Comparison of ENCODE assay signal across 8 cellular contexts in the genomic region with DNA sequence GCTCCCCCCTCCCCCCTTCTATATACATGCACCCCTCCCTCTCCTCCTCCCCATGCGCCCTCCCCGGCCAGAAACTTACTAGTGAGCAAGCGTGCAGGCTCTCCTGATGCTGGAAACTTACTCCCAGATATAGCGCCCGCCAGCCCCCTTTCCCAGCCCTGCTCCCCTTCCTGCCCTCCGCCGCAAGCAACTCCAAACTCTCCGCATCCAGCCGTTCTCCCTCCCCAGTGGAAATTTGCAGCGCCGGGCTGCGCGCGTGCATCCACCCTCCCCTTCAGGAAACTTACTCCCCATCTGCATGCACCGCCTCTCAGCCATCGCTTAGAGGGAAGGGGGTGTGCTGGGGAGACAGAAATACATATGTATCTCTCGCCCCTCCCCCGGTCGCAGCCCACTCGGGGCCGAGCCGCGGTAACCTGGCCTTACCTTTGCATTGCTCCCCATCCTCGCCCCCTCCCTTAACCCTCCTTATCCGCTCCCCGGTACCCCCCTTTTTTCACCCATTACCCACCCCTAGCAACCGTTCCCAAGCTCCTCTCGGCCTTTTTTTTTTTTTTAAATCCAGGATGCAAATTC. TPM values are rescaled to one million over a fixed set of nuclear protein-coding genes. Genes with fewer than 3 reads are reported as not detected.
A peak's percentile ranks its signal among the peaks of the same experiment; 100 is the strongest.
DNase-seq lines count a peak whose midpoint lies in the region; ATAC-seq and TF ChIP-seq lines count a peak whose summit lies in the region.

TRERF1 (minus strand) TSS at position 332 of the 576 bp plus-strand sequence. CDS start 182,336 bp downstream, outside the sequence.

- no peaks in the 10 kb centered on the region for H3K9me2 ChIP-seq in SU-DHL-6 (replicated peaks; ENCODE audit: insufficient read depth, low read length)

- ATAC-seq in left ventricle myocardium superior (peak; percentile 17), psoas muscle (peak in 2 of 4 donors; percentile 19 to 35)

- H3K4me3 ChIP-seq in SU-DHL-6 (ENCODE audit: insufficient read depth, low read length, poor library complexity, severe bottlenecking) (peak within 1 kb of the TSS; percentile 67), psoas muscle (peak within 1 kb of the TSS; percentile 76)

- peak within 1 kb of the TSS; percentile 78 for H3K9ac ChIP-seq in SU-DHL-6 (ENCODE audit: low read length)

- H3K27me3 ChIP-seq in SU-DHL-6 (ENCODE audit: low read length) (no peaks in the 10 kb centered on the region), psoas muscle (ENCODE audit: insufficient read depth in 3 of 3, low read length in 2 of 3) (no peaks in the 10 kb centered on the region)

- H3K79me2 ChIP-seq in SU-DHL-6 (ENCODE audit: insufficient read depth, low read length): no peaks in the 10 kb centered on the region

- H3F3A ChIP-seq in SU-DHL-6 (ENCODE audit: insufficient read depth): peaks cover 18% of the 10 kb centered on the region; the same call in 1 of the 2 replicates

- H4K20me1 ChIP-seq in SU-DHL-6 (ENCODE audit: low read depth, low read length): no peaks in the 10 kb centered on the region

- H2AFZ ChIP-seq in SU-DHL-6 (ENCODE audit: low read depth, low read length, severe bottlenecking): peak within 1 kb of the TSS; percentile 92

- peak within 1 kb of the TSS; percentile 94 for H3K4me2 ChIP-seq in SU-DHL-6 (ENCODE audit: low read depth, low read length, poor library complexity, severe bottlenecking)

- peak; percentile 54 for DNase-seq in AG08395 (ENCODE audit: low spot score)
- peak; percentile 79 for DNase-seq in GM20000 (ENCODE audit: low spot score)
- DNase-seq in NCI-H128 (lab: John Stamatoyannopoulos, UW; ENCODE audit: unreplicated experiment): peak; percentile 74
- DNase-seq in left ventricle myocardium superior: peak; percentile 69
- DNase-seq in psoas muscle: peak; percentile 48 to 68
- DNase-seq in mucosa of gallbladder (ENCODE audit: low spot score): no peak

- H3K36me3 ChIP-seq in SU-DHL-6 (ENCODE audit: low read length) (no peaks in the 10 kb centered on the region), psoas muscle (ENCODE audit: insufficient read depth in 1 of 2, low read depth in 1 of 2) (no peaks in the 10 kb centered on the region)

- H3K27ac ChIP-seq in SU-DHL-6 (ENCODE audit: low read depth, low read length) (peak within 1 kb of the TSS; percentile 44), angular gyrus (ENCODE audit: low read depth, low read length) (peak within 1 kb of the TSS; percentile 84), psoas muscle (peak within 1 kb of the TSS; percentile 65)

- H3K9me3 ChIP-seq in SU-DHL-6 (ENCODE audit: insufficient read depth, low read length): no peaks in the 10 kb centered on the region
- H3K9me3 ChIP-seq in psoas muscle: no peaks in the 10 kb centered on the region

- TF ChIP-seq CTCF in GM20000 (IDR thresholded peaks at IDR 0.05; ENCODE audit: extremely low read depth, missing control alignments) (no peak), SU-DHL-6 (IDR thresholded peaks at IDR 0.05; ENCODE audit: insufficient read depth, low read length, poor library complexity, severe bottlenecking) (no peak), psoas muscle (IDR thresholded peaks at IDR 0.05) (no peak)

- H3K4me1 ChIP-seq in psoas muscle: no peaks in the 10 kb centered on the region

- WGBS in psoas muscle, 3 donors: 0 to 1% (median 0%) methylated on average over 28 of the region's 28 CpGs

- intact Hi-C loops in left ventricle myocardium superior (cut with micrococcal nuclease): loop anchor here (10.0 kb wide), 1 partner anchor 47 kb away; no protein-coding TSS in a partner anchor
- intact Hi-C loops in psoas muscle (cut with DNase I): loop anchor here in 1 of 2 donors (5.0 kb wide), 1 partner anchor 81 kb away; no protein-coding TSS in a partner anchor

RNA-seq across cellular contexts. Expression of gene TRERF1, which starts in this region (rescaled TPM):
- 1.8 TPM for total RNA-seq in left ventricle myocardium superior
- under 1 TPM; 0.34 to 0.99 (median 0.62) TPM for total RNA-seq in psoas muscle
- under 1 TPM; 0.21 to 0.44 (median 0.33) TPM for polyA plus RNA-seq in psoas muscle
- 7.7 TPM for total RNA-seq in mucosa of gallbladder

Comparison
In these comparisons a context has a peak if more than half of its experiments do, and no peak if none do; other contexts are left out.
1. Peak in DNase-seq, H3K4me3 ChIP-seq and H3K27ac ChIP-seq in psoas muscle; RNA of the gene not detected or under 1 TPM.